12 cellular contexts compared by ENCODE assay signal in the genomic region with DNA sequence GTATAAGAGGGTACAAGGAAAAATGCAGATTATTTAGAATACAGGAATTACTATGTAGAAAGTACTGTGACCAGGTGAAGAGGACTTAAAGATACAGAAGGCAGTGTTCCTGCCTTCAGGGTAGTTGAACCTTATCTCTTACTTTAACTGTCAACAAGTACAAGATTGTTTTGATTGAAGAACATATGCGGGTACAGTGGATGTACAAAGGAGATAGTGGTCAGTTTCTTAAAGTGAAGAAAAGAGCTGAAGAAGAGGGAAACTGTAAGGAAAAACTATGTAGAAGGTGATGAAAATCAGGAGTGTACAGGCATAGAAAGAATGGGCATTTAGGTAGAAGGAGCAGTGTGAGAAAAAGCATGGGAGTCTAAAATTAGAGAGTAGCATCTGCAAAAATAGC. TPM values are rescaled to one million over a fixed set of nuclear protein-coding genes. Genes with fewer than 3 reads are reported as not detected.
DNase-seq lines count a peak whose midpoint lies in the region; FAIRE-seq and TF ChIP-seq lines count a peak whose summit lies in the region.
"Had no signal": no experiment of that assay in that cellular context is flagged by ENCODE, and none has a peak within 500 bp of the region (broad histone marks: within the 10 kb centered on the region; RNA-seq: fewer than 3 reads in every experiment).

No MANE protein-coding gene starts in this region.

- no peak for FAIRE-seq in GM12892 (lab: Jason Lieb, UNC)

- peaks cover 14% of the 10 kb centered on the region for H3K79me1 ChIP-seq in mesenchymal stem cell (replicated peaks; ENCODE audit: low read length, poor library complexity, severe bottlenecking)

- H2BK12ac ChIP-seq in mesenchymal stem cell (ENCODE audit: low read length in 2 of 2): no peak overlapping the region

- H4K8ac ChIP-seq in mesenchymal stem cell (ENCODE audit: low read length): no peak overlapping the region

- no peak for TF ChIP-seq POLR2A in GM12892 (IDR thresholded peaks at IDR 0.05; ENCODE audit: low read depth, low read length)

- peaks cover 19% of the 10 kb centered on the region for H3K4me1 ChIP-seq in ACC112 (ENCODE audit: control insufficient read depth, insufficient read depth, low read length, unreplicated experiment)
- peaks cover 12% of the 10 kb centered on the region for H3K4me1 ChIP-seq in GM23248 (ENCODE audit: insufficient read depth)
- peaks cover 13% of the 10 kb centered on the region for H3K4me1 ChIP-seq in mesenchymal stem cell (ENCODE audit: control insufficient read depth, insufficient read depth, low read depth, low read length)

- peaks cover 22% of the 10 kb centered on the region for H3K36me3 Mint-ChIP-seq in activated T-helper 1 cell treated with anti-CD3 and anti-CD28 coated beads, Interleukin-12 subunit alpha, Interleukin-12 subunit beta, Interleukin-2, Interleukin-4 antibody, amounts not matched to agents 30 ng/mL and 10 ng/mL and 1 ng/mL, durations not matched to agents 14 hours and 24 hours and 36 hours (ENCODE audit: low read depth)

- H3K9me2 ChIP-seq in GM23248 (ENCODE audit: insufficient read depth): no peaks in the 10 kb centered on the region

- no peaks in the 10 kb centered on the region for H4K20me1 ChIP-seq in GM23248 (ENCODE audit: insufficient read depth)

- no peak overlapping the region for H3K4ac ChIP-seq in mesenchymal stem cell (ENCODE audit: low read depth in 1 of 2, low read length in 2 of 2)

- DNase-seq in GM23248: no peak
- no peak for DNase-seq in activated T-helper 1 cell treated with anti-CD3 and anti-CD28 coated beads, Interleukin-12 subunit alpha, Interleukin-12 subunit beta, Interleukin-2, Interleukin-4 antibody, amounts not matched to agents 30 ng/mL and 10 ng/mL and 1 ng/mL, durations not matched to agents 14 hours and 24 hours and 36 hours (ENCODE audit: low spot score)
- DNase-seq in mesenchymal stem cell: no peak
- DNase-seq in cardiac septum (ENCODE audit: low spot score): no peak
- no peak for DNase-seq in GM12892 (ENCODE audit: insufficient read length)
- no peak for DNase-seq in activated gamma-delta T cell (lab: John Stamatoyannopoulos, UW)
- DNase-seq in activated effector memory CD4-positive, alpha-beta T cell treated with Interleukin-2 at 50 U/mL for 16 hours: no peak
- DNase-seq: mesendoderm, NCI-H187, NCI-H526 treated with DMSO at 0.1 percent for 48 hours had no signal

- H3K27ac Mint-ChIP-seq in activated T-helper 1 cell treated with anti-CD3 and anti-CD28 coated beads, Interleukin-12 subunit alpha, Interleukin-12 subunit beta, Interleukin-2, Interleukin-4 antibody, amounts not matched to agents 30 ng/mL and 10 ng/mL and 1 ng/mL, durations not matched to agents 14 hours and 24 hours and 36 hours: no peak overlapping the region
- H3K27ac Mint-ChIP-seq: progenitor cell of endocrine pancreas had no signal

- peak overlapping the region; percentile 53 for H3K4me3 Mint-ChIP-seq in activated T-helper 1 cell treated with anti-CD3 and anti-CD28 coated beads, Interleukin-12 subunit alpha, Interleukin-12 subunit beta, Interleukin-2, Interleukin-4 antibody, amounts not matched to agents 30 ng/mL and 10 ng/mL and 1 ng/mL, durations not matched to agents 14 hours and 24 hours and 36 hours

- no peak overlapping the region for H3K23ac ChIP-seq in mesenchymal stem cell (ENCODE audit: low read length in 2 of 2)

- H3K4me3 ChIP-seq in ACC112 (ENCODE audit: low read depth, low read length): peak overlapping the region; percentile 94
- peak overlapping the region; percentile 92; the same call in 1 of the 2 replicates for H3K4me3 ChIP-seq in GM23248
- peak overlapping the region in 1 of 2 experiments; percentile 94 for H3K4me3 ChIP-seq in mesenchymal stem cell (ENCODE audit: insufficient read depth in 1 of 2, low read depth in 1 of 2, low read length in 2 of 2)

- no peaks in the 10 kb centered on the region for H3K36me3 ChIP-seq in ACC112 (ENCODE audit: insufficient read depth, low read length)
- H3K36me3 ChIP-seq in GM23248 (ENCODE audit: low read depth): peaks cover 4% of the 10 kb centered on the region; the same call in 1 of the 2 replicates
- H3K36me3 ChIP-seq in mesenchymal stem cell (ENCODE audit: control insufficient read depth in 1 of 2, insufficient read depth in 2 of 2, low read depth in 1 of 2, low read length in 2 of 2): peaks cover 7 to 16% of the 10 kb centered on the region in 2 experiments

- no peak overlapping the region for H2BK15ac ChIP-seq in mesenchymal stem cell (ENCODE audit: low read depth, poor library complexity, severe bottlenecking)

- intact Hi-C loops in activated T-helper 1 cell treated with anti-CD3 and anti-CD28 coated beads, Interleukin-12 subunit alpha, Interleukin-12 subunit beta, Interleukin-2, Interleukin-4 antibody, amounts not matched to agents 30 ng/mL and 10 ng/mL and 1 ng/mL, durations not matched to agents 14 hours and 24 hours and 36 hours (cut with micrococcal nuclease): loop anchor here (10.0 kb wide), 2 partner anchors 1047 to 1523 kb away; a partner anchor contains a TSS
- intact Hi-C loops in cardiac septum (cut with DNase I): loop anchor here (5.0 to 10.0 kb wide), 3 partner anchors 40 to 333 kb away; a partner anchor contains a TSS

- peaks cover 9% of the 10 kb centered on the region; the same call in 1 of the 2 replicates for H3F3A ChIP-seq in GM23248 (ENCODE audit: insufficient read depth)

- H3K27me3 ChIP-seq in ACC112 (ENCODE audit: insufficient read depth, low read length): no peaks in the 10 kb centered on the region
- no peaks in the 10 kb centered on the region for H3K27me3 ChIP-seq in GM23248 (replicated peaks; ENCODE audit: insufficient read depth)
- H3K27me3 ChIP-seq in mesenchymal stem cell (ENCODE audit: control insufficient read depth in 1 of 2, insufficient read depth in 1 of 2, low read length in 2 of 2): no peaks in the 10 kb centered on the region

- 90 to 100% methylated on average over 1 of the region's 1 CpG for WGBS in GM23248 (ENCODE audit: low coverage in 1 of 2, low lambda C conversion rate in 2 of 2, missing lambda C conversion rate in 2 of 2), 2 experiments
- 91% methylated on average over 1 of the region's 1 CpG for WGBS in mesenchymal stem cell

- H3K79me2 ChIP-seq in ACC112 (ENCODE audit: control insufficient read depth, insufficient read depth, low read length, unreplicated experiment) (peaks cover 59% of the 10 kb centered on the region), GM23248 (ENCODE audit: insufficient read depth) (peaks cover 74% of the 10 kb centered on the region)

- no peak overlapping the region for H3K27ac ChIP-seq in ACC112 (ENCODE audit: low read depth, low read length)
- no peak overlapping the region for H3K27ac ChIP-seq in GM23248
- no peak overlapping the region for H3K27ac ChIP-seq in mesenchymal stem cell (ENCODE audit: low read length, poor library complexity, severe bottlenecking)

- in situ Hi-C loops in GM23248 (cut with MboI): no loop called here

- peak overlapping the region; percentile 77 for H3K4me2 ChIP-seq in GM23248 (ENCODE audit: unreplicated experiment)
- H3K4me2 ChIP-seq in mesenchymal stem cell (ENCODE audit: low read length, poor library complexity, severe bottlenecking): no peak overlapping the region

- no peak overlapping the region for H3K14ac ChIP-seq in mesenchymal stem cell (ENCODE audit: low read length in 2 of 2)

- H2AFZ ChIP-seq in ACC112 (ENCODE audit: low read length, unreplicated experiment) (no peak overlapping the region), GM23248 (no peak overlapping the region), mesenchymal stem cell (ENCODE audit: low read depth, low read length) (no peak overlapping the region)

- H3K4me1 Mint-ChIP-seq in activated T-helper 1 cell treated with anti-CD3 and anti-CD28 coated beads, Interleukin-12 subunit alpha, Interleukin-12 subunit beta, Interleukin-2, Interleukin-4 antibody, amounts not matched to agents 30 ng/mL and 10 ng/mL and 1 ng/mL, durations not matched to agents 14 hours and 24 hours and 36 hours (ENCODE audit: low read depth): peaks cover 30% of the 10 kb centered on the region

- H3K9me3 ChIP-seq in GM23248 (ENCODE audit: low read depth) (no peaks in the 10 kb centered on the region), mesenchymal stem cell (ENCODE audit: control insufficient read depth, low read length) (no peaks in the 10 kb centered on the region)

- H3K9ac ChIP-seq in GM23248: peak overlapping the region; percentile 90; the same call in 1 of the 2 replicates
- peak overlapping the region; percentile 96 for H3K9ac ChIP-seq in mesenchymal stem cell (ENCODE audit: low read length)

- no peak overlapping the region for H4K91ac ChIP-seq in mesenchymal stem cell (ENCODE audit: low read length)

- no peak overlapping the region for H2BK5ac ChIP-seq in mesenchymal stem cell (ENCODE audit: low read depth, low read length, poor library complexity, severe bottlenecking)

- no peak overlapping the region for H2AK5ac ChIP-seq in mesenchymal stem cell (ENCODE audit: low read length, severe bottlenecking)

- H3K18ac ChIP-seq in mesenchymal stem cell (ENCODE audit: low read depth in 1 of 2, low read length in 2 of 2): no peak overlapping the region

- no peaks in the 10 kb centered on the region for H3K9me3 Mint-ChIP-seq in activated T-helper 1 cell treated with anti-CD3 and anti-CD28 coated beads, Interleukin-12 subunit alpha, Interleukin-12 subunit beta, Interleukin-2, Interleukin-4 antibody, amounts not matched to agents 30 ng/mL and 10 ng/mL and 1 ng/mL, durations not matched to agents 14 hours and 24 hours and 36 hours

- no peaks in the 10 kb centered on the region for H3K27me3 Mint-ChIP-seq in activated T-helper 1 cell treated with anti-CD3 and anti-CD28 coated beads, Interleukin-12 subunit alpha, Interleukin-12 subunit beta, Interleukin-2, Interleukin-4 antibody, amounts not matched to agents 30 ng/mL and 10 ng/mL and 1 ng/mL, durations not matched to agents 14 hours and 24 hours and 36 hours (ENCODE audit: insufficient read depth)
- H3K27me3 Mint-ChIP-seq: progenitor cell of endocrine pancreas had no signal

- H2BK120ac ChIP-seq in mesenchymal stem cell (ENCODE audit: low read depth, low read length): no peak overlapping the region

RNA-seq across cellular contexts. Expression of a gene that starts 2.2 kb away (rescaled TPM):
- total RNA-seq in GM23248 (2014; rRNA removed; shearing (Covaris generic)): 83.9 and 90.4 TPM in 2 replicates
- 44.7 and 49.9 TPM in 2 replicates for polyA plus RNA-seq in GM23248 (2016; fragmentation: Nextera tagmentation; extraction: Ambion mirVana)
- 40.9 and 42.4 TPM in 2 replicates for total RNA-seq in activated T-helper 1 cell treated with anti-CD3 and anti-CD28 coated beads, Interleukin-12 subunit alpha, Interleukin-12 subunit beta, Interleukin-2, Interleukin-4 antibody, amounts not matched to agents 30 ng/mL and 10 ng/mL and 1 ng/mL, durations not matched to agents 14 hours and 24 hours and 36 hours
- polyA plus RNA-seq in mesenchymal stem cell (2013, experiment 1 of 2): 89.2 TPM
- polyA plus RNA-seq in mesenchymal stem cell (2013, experiment 2 of 2): 95.9 TPM
- total RNA-seq in cardiac septum: 51.0 TPM
- 36.0 TPM for polyA plus RNA-seq in GM12892 (2012; ENCODE audit: missing spikeins)
